Comparison of ENCODE assay signal across 11 cellular contexts in the genomic region with DNA sequence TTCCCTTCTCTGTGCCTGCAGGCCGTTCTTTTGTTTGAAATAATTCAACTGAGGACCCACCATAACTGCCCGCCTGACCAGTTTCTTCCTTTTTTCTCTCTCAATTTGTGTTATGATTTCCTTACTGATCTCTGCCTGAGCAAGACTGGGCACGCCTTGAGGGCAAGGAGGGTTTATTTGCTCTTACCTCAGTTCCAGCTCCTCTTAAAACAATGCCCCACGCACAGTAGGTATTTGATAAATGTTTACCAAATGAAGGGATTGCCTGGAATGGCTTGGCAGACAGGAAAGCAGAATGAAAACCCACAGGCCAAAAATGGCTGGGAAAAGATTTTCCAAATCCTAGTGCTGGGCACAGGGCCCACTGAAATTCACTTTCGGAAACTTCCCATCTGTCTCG. TPM values are rescaled to one million over a fixed set of nuclear protein-coding genes. Genes with fewer than 3 reads are reported as not detected.
DNase-seq lines count a peak whose midpoint lies in the region; ATAC-seq and TF ChIP-seq lines count a peak whose summit lies in the region.
"Not testable (repeated sequence)": the region's sequence is repeated elsewhere in the genome, so short reads cannot be mapped to it uniquely, and the experiment has no call there.
"Had no signal": no experiment of that assay in that cellular context is flagged by ENCODE, and none has a peak within 500 bp of the region (broad histone marks: within the 10 kb centered on the region; RNA-seq: fewer than 3 reads in every experiment).

No MANE protein-coding gene starts in this region.

- ATAC-seq in WTC11: not testable (repeated sequence)

- not testable (repeated sequence) for H3K27me3 Mint-ChIP-seq in WTC11 (ENCODE audit: low read depth); brain

- not testable (repeated sequence) for H3K4me2 ChIP-seq in BLaER1 treated with 17β-estradiol and CSF1 and Interleukin-3, amounts not matched to agents 10 nM and 100 nM; Loucy (ENCODE audit: low read depth, low read length, poor library complexity, severe bottlenecking)

- H3K4me3 ChIP-seq in BLaER1 treated with 17β-estradiol and CSF1 and Interleukin-3, amounts not matched to agents 10 nM and 100 nM; Loucy (ENCODE audit: low read length, poor library complexity, severe bottlenecking); epithelial cell of esophagus (ENCODE audit: low read length): not testable (repeated sequence)

- peaks cover 17 to 35% (median 24%) of the 10 kb centered on the region in 10 experiments for H3K4me1 ChIP-seq in BLaER1 treated with 17β-estradiol and CSF1 and Interleukin-3, amounts not matched to agents 10 nM and 100 nM
- H3K4me1 ChIP-seq in Loucy (ENCODE audit: insufficient read depth, low read length, poor library complexity, severe bottlenecking): peaks cover 21% of the 10 kb centered on the region

- not testable (repeated sequence) for H3K27me3 ChIP-seq in BLaER1 treated with 17β-estradiol and CSF1 and Interleukin-3, amounts not matched to agents 10 nM and 100 nM; Loucy (ENCODE audit: insufficient read depth, low read length, poor library complexity, severe bottlenecking)

- DNase-seq in WTC11 (ENCODE audit: low spot score): not testable (repeated sequence)
- DNase-seq in epithelial cell of esophagus (ENCODE audit: low read depth): peak; percentile 77
- DNase-seq in stimulated activated CD8-positive, alpha-beta memory T cell treated with anti-CD3 and anti-CD28 coated beads, Interleukin-4, amount 100 ng/mL, for 48 hours: peak; percentile 5

- H3K27ac Mint-ChIP-seq in WTC11 (peak overlapping the region; percentile 98), brain (peak overlapping the region in 3 of 5 experiments; percentile 45 to 69 (median 63))

- TF ChIP-seq CTCF in Loucy (conservative IDR thresholded peaks at IDR 0.05; ENCODE audit: low read length); WTC11 (IDR thresholded peaks at IDR 0.05); brain (conservative IDR thresholded peaks at IDR 0.05); epithelial cell of esophagus (IDR thresholded peaks at IDR 0.05; ENCODE audit: insufficient read depth, low read depth, low read length, missing control alignments): not testable (repeated sequence)

- not testable (repeated sequence) for H4K20me1 ChIP-seq in BLaER1 treated with 17β-estradiol and CSF1 and Interleukin-3, amounts not matched to agents 10 nM and 100 nM; Loucy (ENCODE audit: insufficient read depth, low read length, poor library complexity, severe bottlenecking)

- H3K79me2 ChIP-seq in Loucy (ENCODE audit: insufficient read depth, low read length): not testable (repeated sequence)

- peaks cover 0 to 27% (median 0%) of the 10 kb centered on the region in 11 experiments; a peak in 5 of 22 replicates for H3K36me3 ChIP-seq in BLaER1 treated with 17β-estradiol and CSF1 and Interleukin-3, amounts not matched to agents 10 nM and 100 nM
- not testable (repeated sequence) for H3K36me3 ChIP-seq in Loucy (ENCODE audit: insufficient read depth, low read length)

- H3K9me3 Mint-ChIP-seq in WTC11, brain: not testable (repeated sequence)

- H3K27ac ChIP-seq in BLaER1 treated with 17β-estradiol and CSF1 and Interleukin-3, amounts not matched to agents 10 nM and 100 nM: peak overlapping the region in 7 of 11 experiments; percentile 17 to 62 (median 38); a peak in 10 of 22 replicates

- H3F3A ChIP-seq in Loucy (ENCODE audit: low read depth): not testable (repeated sequence)

- POLR2A ChIA-PET in WTC11 (lab: Charles Lee): interaction anchor here (0.7 kb wide), 1 partner anchor 86 kb away, joined by 3 read pairs; no protein-coding TSS in a partner anchor

- H3K4me3 Mint-ChIP-seq in WTC11, brain: not testable (repeated sequence)

- H3K9me2 ChIP-seq in Loucy (replicated peaks; ENCODE audit: low read depth, low read length): not testable (repeated sequence)

- not testable (repeated sequence) for H3K9me3 ChIP-seq in BLaER1 treated with 17β-estradiol and CSF1 and Interleukin-3, amounts not matched to agents 10 nM and 100 nM (replicated peaks in 1 of 11); Loucy (ENCODE audit: insufficient read depth, low read depth, low read length)

- CTCF ChIA-PET in WTC11 (lab: Charles Lee): interaction anchor here (1.4 kb wide), 1 partner anchor 90 kb away, joined by 3 read pairs; no protein-coding TSS in a partner anchor

- H3K9ac ChIP-seq in BLaER1 treated with 17β-estradiol and CSF1 and Interleukin-3, amounts not matched to agents 10 nM and 100 nM: not testable (repeated sequence)
- H3K9ac ChIP-seq in Loucy (ENCODE audit: low read depth, low read length, poor library complexity, severe bottlenecking): peak overlapping the region; percentile 50

- H3K36me3 Mint-ChIP-seq in WTC11, brain: not testable (repeated sequence)

- H3K4me1 Mint-ChIP-seq in WTC11: peaks cover 58% of the 10 kb centered on the region
- not testable (repeated sequence) for H3K4me1 Mint-ChIP-seq in brain

- not testable (repeated sequence) for H2AFZ ChIP-seq in Loucy (ENCODE audit: low read length)

RNA-seq across cellular contexts. Expression of a gene that starts 10.3 kb away (rescaled TPM):
- total RNA-seq in WTC11 (2021): 26.9 to 37.0 TPM (median 27.0 TPM) in 3 replicates
- polyA plus RNA-seq in brain (ENCODE audit: insufficient read depth, low read depth, low replicate concordance): 11.5 TPM
- total RNA-seq: SJCRH30 had no signal

RNA-seq across cellular contexts. Expression of a gene that starts 41.1 kb away (rescaled TPM):
- total RNA-seq in WTC11 (2021): not detected in 3 replicates
- not detected for polyA plus RNA-seq in brain (ENCODE audit: insufficient read depth, low read depth, low replicate concordance)
- total RNA-seq: CD4-positive, CD25-positive, alpha-beta regulatory T cell; HT-29; PC-3; Right ventricle myocardium inferior; SJCRH30 had no signal
- polyA plus RNA-seq: CD4-positive, CD25-positive, alpha-beta regulatory T cell had no signal

RNA-seq across cellular contexts. Expression of a gene that starts 54.1 kb away (rescaled TPM):
- 704 to 738 TPM (median 712 TPM) in 3 replicates for total RNA-seq in WTC11 (2021)
- polyA plus RNA-seq in brain (ENCODE audit: insufficient read depth, low read depth, low replicate concordance): 267 TPM

RNA-seq across cellular contexts. Expression of a gene that starts 58.7 kb away (rescaled TPM):
- 2.7 to 4.1 TPM (median 4.0 TPM) in 3 replicates for total RNA-seq in WTC11 (2021)
- polyA plus RNA-seq in brain (ENCODE audit: insufficient read depth, low read depth, low replicate concordance): 122 TPM
- total RNA-seq: HT-29 had no signal

RNA-seq across cellular contexts. Expression of a gene that starts 59.7 kb away (rescaled TPM):
- 14.9 to 19.5 TPM (median 17.1 TPM) in 3 replicates for total RNA-seq in WTC11 (2021)
- 59.4 TPM for polyA plus RNA-seq in brain (ENCODE audit: insufficient read depth, low read depth, low replicate concordance)
